Comparison of ENCODE assay signal across 8 cellular contexts in the genomic region with DNA sequence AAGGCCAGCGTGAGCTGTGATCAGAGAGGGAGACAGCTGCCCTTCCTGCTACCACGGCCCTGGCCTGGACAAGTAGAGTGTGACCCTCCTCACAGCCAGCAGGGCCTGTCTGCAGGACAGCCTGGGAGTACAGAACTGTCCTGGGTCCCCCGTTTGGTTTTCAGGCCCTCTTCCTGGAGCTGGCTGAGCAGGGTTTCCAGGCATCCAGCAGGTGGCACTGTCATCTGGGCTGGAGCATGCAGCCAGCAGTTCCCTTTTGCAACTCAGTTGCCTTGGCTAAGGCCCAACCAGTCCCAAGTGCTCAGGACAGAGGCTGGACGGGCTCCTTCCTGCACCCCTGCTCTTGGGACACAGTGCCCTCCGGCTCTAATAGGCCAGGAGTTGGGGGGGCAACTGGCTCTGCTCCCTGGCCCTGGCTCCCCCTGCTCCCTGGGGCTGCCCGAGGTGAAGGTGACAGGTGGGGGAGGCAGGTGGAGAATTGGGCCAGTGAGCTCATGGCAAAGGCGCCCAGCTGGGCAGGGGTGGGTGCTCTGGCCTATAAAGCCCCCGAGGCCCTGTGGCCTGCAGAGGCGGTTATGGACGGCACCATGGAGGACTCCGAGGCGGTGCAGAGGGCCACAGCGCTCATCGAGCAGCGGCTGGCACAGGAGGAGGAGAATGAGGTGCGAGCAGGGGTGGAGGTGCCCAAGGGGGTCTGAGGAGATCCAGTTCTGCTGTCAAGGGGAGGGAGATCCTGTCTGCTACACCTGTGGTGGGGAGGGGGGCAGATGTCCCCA. TPM values are rescaled to one million over a fixed set of nuclear protein-coding genes. Genes with fewer than 3 reads are reported as not detected.
DNase-seq lines count a peak whose midpoint lies in the region; ATAC-seq and TF ChIP-seq lines count a peak whose summit lies in the region.

A gene with protein sequence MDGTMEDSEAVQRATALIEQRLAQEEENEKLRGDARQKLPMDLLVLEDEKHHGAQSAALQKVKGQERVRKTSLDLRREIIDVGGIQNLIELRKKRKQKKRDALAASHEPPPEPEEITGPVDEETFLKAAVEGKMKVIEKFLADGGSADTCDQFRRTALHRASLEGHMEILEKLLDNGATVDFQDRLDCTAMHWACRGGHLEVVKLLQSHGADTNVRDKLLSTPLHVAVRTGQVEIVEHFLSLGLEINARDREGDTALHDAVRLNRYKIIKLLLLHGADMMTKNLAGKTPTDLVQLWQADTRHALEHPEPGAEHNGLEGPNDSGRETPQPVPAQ (plus strand): TSS at position 566 of the 776 bp plus-strand sequence. CDS start 10 bp downstream, at position 576.

- 72% methylated on average over 16 of the region's 16 CpGs for WGBS in GM23248 (ENCODE audit: low coverage in 1 of 2, low lambda C conversion rate in 2 of 2, missing lambda C conversion rate in 2 of 2), 2 experiments
- 62 to 71% methylated on average over 14 to 16 of the region's 16 CpGs for WGBS in lower leg skin, 2 donors

- peaks cover 4% of the 10 kb centered on the region for H3K27me3 Mint-ChIP-seq in activated CD4-positive, alpha-beta T cell treated with anti-CD3 and anti-CD28 coated beads, Interleukin-2, amount 10 ng/mL, durations not matched to agents 24 days and 14 days

- H3K36me3 Mint-ChIP-seq in activated CD4-positive, alpha-beta T cell treated with anti-CD3 and anti-CD28 coated beads, Interleukin-2, amount 10 ng/mL, durations not matched to agents 24 days and 14 days (ENCODE audit: low read depth), result no peaks in the 10 kb centered on the region

- intact Hi-C loops in activated CD4-positive, alpha-beta T cell treated with anti-CD3 and anti-CD28 coated beads, Interleukin-2, amount 10 ng/mL, durations not matched to agents 24 days and 14 days (cut with micrococcal nuclease), result loop anchor here (1.0 to 10.0 kb wide), 2 partner anchors 40 to 162 kb away; a partner anchor contains a TSS
- intact Hi-C loops in lower leg skin (cut with DNase I; ENCODE audit: low total_unique reads), result no loop called here

- H3K9me3 Mint-ChIP-seq in activated CD4-positive, alpha-beta T cell treated with anti-CD3 and anti-CD28 coated beads, Interleukin-2, amount 10 ng/mL, durations not matched to agents 24 days and 14 days, result no peaks in the 10 kb centered on the region

- H3K9me2 ChIP-seq in GM23248 (ENCODE audit: insufficient read depth), result no peaks in the 10 kb centered on the region

- no peak for ATAC-seq in GM18858 (IDR thresholded peaks at IDR 0.05; ENCODE audit: unreplicated experiment)

- H2AFZ ChIP-seq in GM23248, result no peak within 1 kb of the TSS

- H4K20me1 ChIP-seq in GM23248 (ENCODE audit: insufficient read depth), result no peaks in the 10 kb centered on the region

- DNase-seq in Caki2 (ENCODE audit: low read depth), result peak; percentile 71
- DNase-seq in GM23248, result peak; percentile 86
- peak; percentile 24 for DNase-seq in NCI-H2196 (lab: John Stamatoyannopoulos, UW; ENCODE audit: unreplicated experiment)
- DNase-seq in activated CD4-positive, alpha-beta T cell treated with anti-CD3 and anti-CD28 coated beads, Interleukin-2, amount 10 ng/mL, durations not matched to agents 24 days and 14 days, result peak; percentile 87
- peak; percentile 88 for DNase-seq in dermis blood vessel endothelial cell
- DNase-seq in lower leg skin (ENCODE audit: low spot score in 2 of 2), result peak; percentile 80 to 94
- peak; percentile 24 to 69 (median 28) for DNase-seq in stimulated activated CD4-positive, alpha-beta T cell treated with anti-CD3 and anti-CD28 coated beads, TNF-alpha, amount 100 ng/mL, for 48 hours (ENCODE audit: low read depth in 3 of 3)

- no peak within 1 kb of the TSS for H3K4me3 ChIP-seq in GM23248
- H3K4me3 ChIP-seq in lower leg skin (ENCODE audit: low read depth, poor library complexity, severe bottlenecking), result no peak within 1 kb of the TSS

- no peak within 1 kb of the TSS for H3K4me2 ChIP-seq in GM23248 (ENCODE audit: unreplicated experiment)

- in situ Hi-C loops in Caki2 (cut with HindIII; ENCODE audit: low pct_unique_long_range_greater_than_20kb, low sequenced_read_pairs), result no loop called here
- in situ Hi-C loops in GM23248 (cut with MboI), result no loop called here

- H3K36me3 ChIP-seq in GM23248 (ENCODE audit: low read depth), result no peaks in the 10 kb centered on the region; the same call in 1 of the 2 replicates

- no peaks in the 10 kb centered on the region for H3F3A ChIP-seq in GM23248 (ENCODE audit: insufficient read depth)

- H3K9ac ChIP-seq in GM23248, result no peak within 1 kb of the TSS

- no peak within 1 kb of the TSS for H3K27ac Mint-ChIP-seq in activated CD4-positive, alpha-beta T cell treated with anti-CD3 and anti-CD28 coated beads, Interleukin-2, amount 10 ng/mL, durations not matched to agents 24 days and 14 days

- H3K4me1 ChIP-seq in GM23248 (ENCODE audit: insufficient read depth), result peaks cover 14% of the 10 kb centered on the region

- TF ChIP-seq CTCF in lower leg skin (IDR thresholded peaks at IDR 0.05), result no peak

- H3K9me3 ChIP-seq in GM23248 (ENCODE audit: low read depth), result no peaks in the 10 kb centered on the region

- H3K27me3 ChIP-seq in GM23248 (replicated peaks; ENCODE audit: insufficient read depth), result no peaks in the 10 kb centered on the region

- H3K4me3 Mint-ChIP-seq in activated CD4-positive, alpha-beta T cell treated with anti-CD3 and anti-CD28 coated beads, Interleukin-2, amount 10 ng/mL, durations not matched to agents 24 days and 14 days, result no peak within 1 kb of the TSS

- H3K79me2 ChIP-seq in GM23248 (ENCODE audit: insufficient read depth), result no peaks in the 10 kb centered on the region

- no peaks in the 10 kb centered on the region for H3K4me1 Mint-ChIP-seq in activated CD4-positive, alpha-beta T cell treated with anti-CD3 and anti-CD28 coated beads, Interleukin-2, amount 10 ng/mL, durations not matched to agents 24 days and 14 days

- TF ChIP-seq POLR2A in lower leg skin (IDR thresholded peaks at IDR 0.05), result no peak

- no peak within 1 kb of the TSS for H3K27ac ChIP-seq in GM23248

RNA-seq across cellular contexts. Expression of the gene that starts here (rescaled TPM):
- total RNA-seq in Caki2 (2014; rRNA removed; shearing (Covaris generic); ENCODE audit: low replicate concordance), result 15.6 and 19.4 TPM in 2 replicates
- total RNA-seq in GM23248 (2014; rRNA removed; shearing (Covaris generic)), result not detected in 2 replicates
- polyA plus RNA-seq in GM23248 (2016; fragmentation: Nextera tagmentation; extraction: Ambion mirVana), result not detected in 2 replicates
- not detected in 2 replicates for total RNA-seq in activated CD4-positive, alpha-beta T cell treated with anti-CD3 and anti-CD28 coated beads, Interleukin-2, amount 10 ng/mL, durations not matched to agents 24 days and 14 days
- 0.34 and 1.1 TPM in 2 replicates for total RNA-seq in dermis blood vessel endothelial cell
- 1 to 10 TPM; 3.6 to 5.5 (median 4.8) TPM for total RNA-seq in lower leg skin

Comparison
In these comparisons a context has a peak if more than half of its experiments do, and no peak if none do; other contexts are left out.
1. Peak in DNase-seq in GM23248; RNA of the gene not detected or under 1 TPM.
2. Peak in DNase-seq in activated CD4-positive, alpha-beta T cell treated with anti-CD3 and anti-CD28 coated beads, Interleukin-2, amount 10 ng/mL, durations not matched to agents 24 days and 14 days; RNA of the gene not detected or under 1 TPM.
3. DNase-seq: peak in every context shown above with its lines; median percentile 88 in dermis blood vessel endothelial cell; 87 in activated CD4-positive, alpha-beta T cell treated with anti-CD3 and anti-CD28 coated beads, Interleukin-2, amount 10 ng/mL, durations not matched to agents 24 days and 14 days; 87 in lower leg skin; 86 in GM23248; 71 in Caki2; 28 in stimulated activated CD4-positive, alpha-beta T cell treated with anti-CD3 and anti-CD28 coated beads, TNF-alpha, amount 100 ng/mL, for 48 hours; 24 in NCI-H2196.